In the genomic region with DNA sequence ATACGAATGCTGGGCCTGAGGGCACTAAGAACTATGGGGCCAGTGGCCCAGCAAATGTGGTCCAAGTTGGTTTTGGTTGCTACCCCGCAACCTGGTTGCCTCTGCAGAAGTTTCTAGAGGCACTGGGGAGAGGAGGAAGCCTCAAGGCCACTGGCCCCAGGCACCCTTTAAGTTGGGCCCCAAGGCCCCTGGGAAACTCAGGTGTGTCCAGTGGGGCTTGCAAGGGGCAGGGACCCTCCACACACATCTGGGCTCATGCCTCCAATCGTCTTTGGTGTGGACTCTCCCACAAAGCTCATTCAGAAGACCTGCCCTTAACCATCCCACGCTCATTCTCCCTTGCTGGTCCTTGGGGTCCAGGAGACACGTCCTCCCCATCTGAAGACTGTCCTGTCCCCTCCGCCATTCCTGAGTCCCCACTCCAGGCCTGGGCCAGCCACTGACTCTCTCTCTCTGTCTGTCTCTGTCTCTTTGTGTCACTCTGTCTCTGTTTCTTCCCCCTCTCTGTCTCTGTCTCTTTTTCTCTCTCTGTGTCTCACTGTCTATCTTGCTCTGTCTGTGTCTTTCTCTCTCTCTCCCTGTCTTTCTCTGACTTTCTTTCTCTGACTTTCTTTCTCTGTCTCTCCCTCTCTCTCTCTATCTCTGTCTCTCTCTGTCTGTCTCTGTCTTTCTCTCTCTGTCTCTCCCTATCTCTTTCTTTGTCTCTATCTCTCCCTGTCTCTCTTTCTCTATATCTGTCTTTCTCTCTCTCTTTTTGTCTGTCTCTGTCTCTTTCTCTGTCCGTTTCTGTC, we compare ENCODE assay signal across 1 cellular context.
TF ChIP-seq lines count a peak whose summit lies in the region.

No MANE protein-coding gene starts in this region.

TF ChIP-seq in GM12878, 131 proteins besides CTCF, POLR2A, EP300 and RAD21 (continued from another document):
- TF ChIP-seq POU2F2 (IDR thresholded peaks at IDR 0.05; ENCODE audit: borderline replicate concordance, low read depth, low read length) = no peak
- TF ChIP-seq MYC (IDR thresholded peaks at IDR 0.05; ENCODE audit: insufficient read depth, insufficient read length, insufficient replicate concordance, low read length, severe bottlenecking) = no peak
- no peak for TF ChIP-seq FOS (IDR thresholded peaks at IDR 0.05; ENCODE audit: borderline replicate concordance, extremely low read depth, insufficient read length)
- no peak for TF ChIP-seq IKZF1 (conservative IDR thresholded peaks at IDR 0.05)
- TF ChIP-seq RB1 (IDR thresholded peaks at IDR 0.05; ENCODE audit: borderline replicate concordance) = no peak
- no peak for TF ChIP-seq ZBTB40 (IDR thresholded peaks at IDR 0.05; ENCODE audit: borderline replicate concordance)
- TF ChIP-seq, protein P1, sequence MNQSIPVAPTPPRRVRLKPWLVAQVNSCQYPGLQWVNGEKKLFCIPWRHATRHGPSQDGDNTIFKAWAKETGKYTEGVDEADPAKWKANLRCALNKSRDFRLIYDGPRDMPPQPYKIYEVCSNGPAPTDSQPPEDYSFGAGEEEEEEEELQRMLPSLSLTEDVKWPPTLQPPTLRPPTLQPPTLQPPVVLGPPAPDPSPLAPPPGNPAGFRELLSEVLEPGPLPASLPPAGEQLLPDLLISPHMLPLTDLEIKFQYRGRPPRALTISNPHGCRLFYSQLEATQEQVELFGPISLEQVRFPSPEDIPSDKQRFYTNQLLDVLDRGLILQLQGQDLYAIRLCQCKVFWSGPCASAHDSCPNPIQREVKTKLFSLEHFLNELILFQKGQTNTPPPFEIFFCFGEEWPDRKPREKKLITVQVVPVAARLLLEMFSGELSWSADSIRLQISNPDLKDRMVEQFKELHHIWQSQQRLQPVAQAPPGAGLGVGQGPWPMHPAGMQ (IDR thresholded peaks at IDR 0.05; ENCODE audit: borderline replicate concordance) = no peak
- no peak for TF ChIP-seq ATF7 (IDR thresholded peaks at IDR 0.05; ENCODE audit: low read depth)
- TF ChIP-seq, protein P2, sequence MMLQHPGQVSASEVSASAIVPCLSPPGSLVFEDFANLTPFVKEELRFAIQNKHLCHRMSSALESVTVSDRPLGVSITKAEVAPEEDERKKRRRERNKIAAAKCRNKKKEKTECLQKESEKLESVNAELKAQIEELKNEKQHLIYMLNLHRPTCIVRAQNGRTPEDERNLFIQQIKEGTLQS (IDR thresholded peaks at IDR 0.05; ENCODE audit: borderline replicate concordance, extremely low read depth, low read depth, low read length) = no peak
- TF ChIP-seq, protein P3, sequence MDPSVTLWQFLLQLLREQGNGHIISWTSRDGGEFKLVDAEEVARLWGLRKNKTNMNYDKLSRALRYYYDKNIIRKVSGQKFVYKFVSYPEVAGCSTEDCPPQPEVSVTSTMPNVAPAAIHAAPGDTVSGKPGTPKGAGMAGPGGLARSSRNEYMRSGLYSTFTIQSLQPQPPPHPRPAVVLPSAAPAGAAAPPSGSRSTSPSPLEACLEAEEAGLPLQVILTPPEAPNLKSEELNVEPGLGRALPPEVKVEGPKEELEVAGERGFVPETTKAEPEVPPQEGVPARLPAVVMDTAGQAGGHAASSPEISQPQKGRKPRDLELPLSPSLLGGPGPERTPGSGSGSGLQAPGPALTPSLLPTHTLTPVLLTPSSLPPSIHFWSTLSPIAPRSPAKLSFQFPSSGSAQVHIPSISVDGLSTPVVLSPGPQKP (IDR thresholded peaks at IDR 0.05; ENCODE audit: low read depth, low read length) = no peak
- TF ChIP-seq SP1 (IDR thresholded peaks at IDR 0.05; ENCODE audit: low read depth, low read length) = no peak
- TF ChIP-seq SIN3A (IDR thresholded peaks at IDR 0.05; ENCODE audit: low read depth, low read length) = no peak
- TF ChIP-seq PAX8 (IDR thresholded peaks at IDR 0.05) = no peak
